ENCODE assay signal across 20 cellular contexts in the genomic region with DNA sequence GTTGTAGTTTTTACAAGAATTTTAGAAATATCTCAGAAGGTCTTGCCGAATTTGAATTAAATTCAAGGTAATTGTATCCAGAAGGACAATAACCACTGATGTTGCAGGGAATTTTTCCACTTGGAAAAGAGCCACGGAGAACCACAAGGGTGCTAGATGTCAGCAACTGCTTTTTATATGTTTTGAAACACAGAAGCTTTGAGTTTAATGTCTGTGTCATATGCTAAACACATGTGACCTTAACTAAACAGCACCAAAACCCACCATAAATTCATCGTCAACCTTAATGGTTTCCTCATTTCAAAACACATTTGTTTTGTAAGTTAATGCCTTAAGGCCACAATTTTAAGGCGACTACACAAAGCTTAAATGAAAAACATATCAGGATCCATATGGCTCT.
DNase-seq lines count a peak whose midpoint lies in the region; ATAC-seq and TF ChIP-seq lines count a peak whose summit lies in the region.
"Had no signal": no experiment of that assay in that cellular context is flagged by ENCODE, and none has a peak within 500 bp of the region (broad histone marks: within the 10 kb centered on the region; RNA-seq: fewer than 3 reads in every experiment).

No MANE protein-coding gene starts in this region.

- peaks cover 0 to 67% (median 5%) of the 10 kb centered on the region in 4 donors for H3K4me1 ChIP-seq in tibial nerve
- H3K4me1 ChIP-seq: SJCRH30 had no signal

- H3K27me3 ChIP-seq in tibial nerve = no peaks in the 10 kb centered on the region
- H3K27me3 ChIP-seq: esophagus muscularis mucosa, SJCRH30, thyroid gland had no signal

- WGBS in tibial nerve, 2 donors = 31 to 33% methylated on average over 4 of the region's 4 CpGs

- DNase-seq in GM04504 (ENCODE audit: low read depth) (peak; percentile 87), SK-N-MC (ENCODE audit: low read depth, low spot score) (peak; percentile 40), fibroblast of the conjunctiva (ENCODE audit: low read depth) (peak; percentile 79), tibial nerve (ENCODE audit: low spot score in 2 of 2) (no peak), NCI-H2029 treated with DMSO at 0.1 percent for 48 hours (lab: John Stamatoyannopoulos, UW) (no peak)
- no peak for DNase-seq in stimulated activated CD4-positive, alpha-beta T cell treated with anti-CD3 and anti-CD28 coated beads, Interleukin-4, amount 100 ng/mL, for 24 hours
- DNase-seq: activated CD4-positive, alpha-beta T cell treated with anti-CD3 and anti-CD28 coated beads for 4 hours; activated CD8-positive, alpha-beta memory T cell treated with anti-CD3 and anti-CD28 coated beads, Interleukin-2, amount 50 U/mL, for 4 hours; activated gamma-delta T cell; CD4-positive, alpha-beta T cell; DND-41; NCI-H1436 treated with DMSO at 0.1 percent for 48 hours; NCI-H510A treated with DMSO at 0.1 percent for 48 hours; occipital lobe; OCI-M1; thyroid gland had no signal

- ATAC-seq in HG02642 (IDR thresholded peaks at IDR 0.05; ENCODE audit: poor library complexity, unreplicated experiment) = no peak
- ATAC-seq: left lobe of liver had no signal

- TF ChIP-seq CTCF in tibial nerve (IDR thresholded peaks at IDR 0.05) = no peak

- H3K27ac ChIP-seq in SK-N-MC = peak overlapping the region; percentile 16; the same call in 1 of the 2 replicates
- peak overlapping the region; percentile 26 to 76 (median 60) for H3K27ac ChIP-seq in tibial nerve
- H3K27ac ChIP-seq: SJCRH30, thyroid gland had no signal

- H3K4me3 ChIP-seq in SK-N-MC = peak overlapping the region; percentile 51
- H3K4me3 ChIP-seq in tibial nerve = no peak overlapping the region
- H3K4me3 ChIP-seq: esophagus muscularis mucosa, SJCRH30, thyroid gland had no signal

- H3K36me3 ChIP-seq in SK-N-MC (ENCODE audit: insufficient read depth, low read length) (no peaks in the 10 kb centered on the region), tibial nerve (no peaks in the 10 kb centered on the region)
- H3K36me3 ChIP-seq: esophagus muscularis mucosa, SJCRH30, thyroid gland had no signal

- no peak for TF ChIP-seq POLR2A in tibial nerve (IDR thresholded peaks at IDR 0.05)

- TF ChIP-seq EP300 in tibial nerve (IDR thresholded peaks at IDR 0.05) = no peak

- H3K9me3 ChIP-seq in SK-N-MC (ENCODE audit: low read depth, low read length) (no peaks in the 10 kb centered on the region), tibial nerve (no peaks in the 10 kb centered on the region)
- H3K9me3 ChIP-seq: esophagus muscularis mucosa, SJCRH30, thyroid gland had no signal

- H3K9ac ChIP-seq in SK-N-MC (ENCODE audit: insufficient read length) = peak overlapping the region; percentile 14

Comparison
In these comparisons a context has a peak if more than half of its experiments do, and no peak if none do; other contexts are left out.
1. DNase-seq: peak in GM04504 (single experiment), SK-N-MC (single experiment) and fibroblast of the conjunctiva (single experiment); none in tibial nerve (0 of 2), stimulated activated CD4-positive, alpha-beta T cell treated with anti-CD3 and anti-CD28 coated beads, Interleukin-4, amount 100 ng/mL, for 24 hours (single experiment) and NCI-H2029 treated with DMSO at 0.1 percent for 48 hours (single experiment).